ENCODE assay signal across 22 cellular contexts in the genomic region with DNA sequence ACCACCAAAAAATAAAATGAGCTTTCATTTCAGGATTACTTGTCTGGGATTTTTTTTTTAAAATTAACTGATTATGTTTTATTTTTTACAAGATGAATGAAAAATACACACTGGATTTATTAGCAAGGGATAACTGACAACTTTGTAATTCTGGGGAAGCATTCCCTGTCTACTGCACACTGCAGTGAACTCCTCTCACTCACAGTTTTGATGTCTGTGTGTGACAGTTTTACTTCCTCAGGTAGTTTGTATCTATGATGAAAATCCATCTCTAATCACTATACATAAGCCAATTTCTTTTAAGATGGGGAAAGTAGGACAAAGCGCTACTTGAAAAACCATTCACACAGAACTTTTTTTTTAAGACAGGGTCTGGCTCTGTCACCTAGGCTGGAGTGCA.
"Had no signal": no experiment of that assay in that cellular context is flagged by ENCODE, and none has a peak within 500 bp of the region (broad histone marks: within the 10 kb centered on the region; RNA-seq: fewer than 3 reads in every experiment).

No MANE protein-coding gene starts in this region.

- H3K27me3 Mint-ChIP-seq: activated CD4-positive, alpha-beta memory T cell treated with anti-CD3 and anti-CD28 coated beads for 36 hours; activated naive CD8-positive, alpha-beta T cell treated with anti-CD3 and anti-CD28 coated beads, Interleukin-2, amount 50 U/mL, for 24 hours; brain had no signal

- DNase-seq: activated CD4-positive, alpha-beta memory T cell treated with anti-CD3 and anti-CD28 coated beads for 36 hours; activated CD4-positive, alpha-beta T cell treated with anti-CD3 and anti-CD28 coated beads, Interleukin-2, amount 10 ng/mL, durations not matched to agents 7 days and 5 days; activated CD4-positive, CD25-positive, alpha-beta regulatory T cell; activated CD8-positive, alpha-beta memory T cell treated with anti-CD3 and anti-CD28 coated beads for 24 hours; activated effector memory CD4-positive, alpha-beta T cell treated with anti-CD3 and anti-CD28 coated beads, Interleukin-2, amount 50 U/mL, for 16 hours; activated naive CD4-positive, alpha-beta T cell treated with Interleukin-2 at 50 U/mL for 16 hours; activated naive CD8-positive, alpha-beta T cell treated with anti-CD3 and anti-CD28 coated beads, Interleukin-2, amount 50 U/mL, for 24 hours; activated T-cell treated with anti-CD3 and anti-CD28 coated beads, Interleukin-2, amount 50 U/mL, for 4 hours; amniotic stem cell; NCI-H1092; NCI-H1417; NCI-H1930; NCI-H2171; NCI-H226; NCI-H526; NCI-H774; NK-92 treated with Interleukin-12 subunit alpha and Interleukin-12 subunit beta, amount 100 ng/mL, for 24 hours; PC-3; SHP77 treated with DMSO at 0.1 percent for 48 hours had no signal

- H3K27ac Mint-ChIP-seq: activated CD4-positive, alpha-beta memory T cell treated with anti-CD3 and anti-CD28 coated beads for 36 hours; activated CD4-positive, alpha-beta T cell treated with anti-CD3 and anti-CD28 coated beads, Interleukin-2, amount 10 ng/mL, durations not matched to agents 7 days and 5 days; activated naive CD4-positive, alpha-beta T cell treated with anti-CD3 and anti-CD28 coated beads, Interleukin-2, amount 50 U/mL, for 72 hours; activated naive CD8-positive, alpha-beta T cell treated with anti-CD3 and anti-CD28 coated beads, Interleukin-2, amount 50 U/mL, for 24 hours; brain; T-helper 1 cell treated with Interleukin-12 subunit alpha and Interleukin-12 subunit beta and Interleukin-4 antibody, amounts not matched to agents 30 μg/mL and 1 μg/mL, for 36 hours had no signal

- H3K4me1 Mint-ChIP-seq: activated CD4-positive, alpha-beta T cell treated with anti-CD3 and anti-CD28 coated beads, Interleukin-2, amount 10 ng/mL, durations not matched to agents 7 days and 5 days; activated naive CD8-positive, alpha-beta T cell treated with anti-CD3 and anti-CD28 coated beads, Interleukin-2, amount 50 U/mL, for 24 hours had no signal

- H3K36me3 Mint-ChIP-seq: activated CD4-positive, alpha-beta memory T cell treated with anti-CD3 and anti-CD28 coated beads for 36 hours; activated naive CD4-positive, alpha-beta T cell treated with anti-CD3 and anti-CD28 coated beads, Interleukin-2, amount 50 U/mL, for 72 hours; brain had no signal

- H3K4me3 Mint-ChIP-seq: activated CD4-positive, alpha-beta memory T cell treated with anti-CD3 and anti-CD28 coated beads for 36 hours; activated CD4-positive, alpha-beta T cell treated with anti-CD3 and anti-CD28 coated beads, Interleukin-2, amount 10 ng/mL, durations not matched to agents 7 days and 5 days; activated naive CD8-positive, alpha-beta T cell treated with anti-CD3 and anti-CD28 coated beads, Interleukin-2, amount 50 U/mL, for 24 hours; activated T-cell treated with anti-CD3 and anti-CD28 coated beads, Interleukin-2, amount 50 U/mL, for 4 hours; brain; T-helper 1 cell treated with Interleukin-12 subunit alpha and Interleukin-12 subunit beta and Interleukin-4 antibody, amounts not matched to agents 30 μg/mL and 1 μg/mL, for 36 hours had no signal

- H3K9me3 Mint-ChIP-seq: activated CD4-positive, alpha-beta memory T cell treated with anti-CD3 and anti-CD28 coated beads for 36 hours; activated CD4-positive, alpha-beta T cell treated with anti-CD3 and anti-CD28 coated beads, Interleukin-2, amount 10 ng/mL, durations not matched to agents 7 days and 5 days; activated naive CD8-positive, alpha-beta T cell treated with anti-CD3 and anti-CD28 coated beads, Interleukin-2, amount 50 U/mL, for 24 hours; brain; T-helper 1 cell treated with Interleukin-12 subunit alpha and Interleukin-12 subunit beta and Interleukin-4 antibody, amounts not matched to agents 30 μg/mL and 1 μg/mL, for 36 hours had no signal

- ATAC-seq: activated naive CD4-positive, alpha-beta T cell treated with anti-CD3 and anti-CD28 coated beads, Interleukin-2, amount 50 U/mL, for 72 hours; activated naive CD8-positive, alpha-beta T cell treated with anti-CD3 and anti-CD28 coated beads, Interleukin-2, amount 50 U/mL, for 24 hours; activated T-cell treated with anti-CD3 and anti-CD28 coated beads, Interleukin-2, amount 50 U/mL, for 4 hours; PC-3 had no signal
